Comparison of ENCODE assay signal across 26 cellular contexts in genomic region chrX:43631841-43632240, GRCh38.
"Had no signal": no experiment of that assay in that cellular context is flagged by ENCODE, and none has a peak within 500 bp of the region (broad histone marks: within the 10 kb centered on the region; RNA-seq: fewer than 3 reads in every experiment).

No MANE protein-coding gene starts in this region.

- DNase-seq: hippocampal formation; kidney; left colon; left lung; mesendoderm; mucosa of descending colon; naive thymus-derived CD4-positive, alpha-beta T cell; ovary; right lobe of liver; stimulated activated CD4-positive, alpha-beta T cell treated with anti-CD3 and anti-CD28 coated beads, Interleukin-12 subunit alpha, Interleukin-12 subunit beta, amount 100 ng/mL, for 4 hours; stimulated activated CD4-positive, alpha-beta T cell treated with anti-CD3 and anti-CD28 coated beads, Interleukin-15, amount 100 ng/mL, for 24 hours; stimulated activated CD4-positive, alpha-beta T cell treated with anti-CD3 and anti-CD28 coated beads, Interleukin-2, amount 100 ng/mL, for 24 hours; stimulated activated CD4-positive, alpha-beta T cell treated with anti-CD3 and anti-CD28 coated beads, Interleukin-4, amount 100 ng/mL, for 1 hour; stimulated activated naive B cell treated with anti-CD40 and anti-IgM and Interleukin-4, amounts not matched to agents 10 μg/mL and 1 μg/mL and 100 μg/mL, for 72 hours; stimulated activated naive CD8-positive, alpha-beta T cell treated with anti-CD3 and anti-CD28 coated beads, Interleukin-15, Interleukin-2, amounts not matched to agents 100 U/mL and 50 U/mL, for 24 hours; stomach; testis; thyroid gland; transverse colon; upper lobe of right lung had no signal

- H3K27ac ChIP-seq: left lung, ovary, right atrium auricular region, right lobe of liver, skin epidermis, stomach, testis, thyroid gland, transverse colon, upper lobe of right lung had no signal

- H3K9me3 ChIP-seq: left lung, mucosa of descending colon, ovary, right atrium auricular region, right lobe of liver, stomach, testis, thyroid gland, transverse colon, upper lobe of right lung had no signal

- H3K27me3 Mint-ChIP-seq: naive thymus-derived CD4-positive, alpha-beta T cell; progenitor cell of endocrine pancreas had no signal

- H3K4me1 ChIP-seq: left lung, right atrium auricular region, right lobe of liver, stomach, testis, thyroid gland, transverse colon, upper lobe of right lung had no signal

- H3K27me3 ChIP-seq: left lung, ovary, right atrium auricular region, right lobe of liver, stomach, testis, thyroid gland, transverse colon, upper lobe of right lung had no signal

- H3K4me3 ChIP-seq: left lung, lung, mucosa of descending colon, ovary, right atrium auricular region, right lobe of liver, skin epidermis, stomach, testis, thyroid gland, transverse colon, upper lobe of right lung had no signal

- ATAC-seq: left colon; left lung; mucosa of descending colon; naive thymus-derived CD4-positive, alpha-beta T cell; natural killer cell treated with Interleukin-12 subunit alpha and Interleukin-12 subunit beta and Interleukin-15 and Interleukin-18, amount 100 ng/mL, for 72 hours; right lobe of liver; stimulated activated naive B cell treated with anti-CD40 and anti-IgM and Interleukin-4, amounts not matched to agents 10 μg/mL and 1 μg/mL and 100 μg/mL, for 72 hours; stimulated activated naive CD8-positive, alpha-beta T cell treated with anti-CD3 and anti-CD28 coated beads, Interleukin-15, Interleukin-2, amounts not matched to agents 100 U/mL and 50 U/mL, for 24 hours; upper lobe of right lung had no signal

- H3K9me3 Mint-ChIP-seq: naive thymus-derived CD4-positive, alpha-beta T cell; natural killer cell treated with Interleukin-12 subunit alpha and Interleukin-12 subunit beta and Interleukin-15 and Interleukin-18, amount 100 ng/mL, for 72 hours; stimulated activated naive B cell treated with anti-CD40 and anti-IgM and Interleukin-4, amounts not matched to agents 10 μg/mL and 1 μg/mL and 100 μg/mL, for 72 hours had no signal

- H3K36me3 ChIP-seq: left lung, ovary, right atrium auricular region, right lobe of liver, stomach, thyroid gland, transverse colon, upper lobe of right lung had no signal

- H3K4me1 Mint-ChIP-seq: mesothelial cell of epicardium; naive thymus-derived CD4-positive, alpha-beta T cell had no signal

- H3K27ac Mint-ChIP-seq: mesothelial cell of epicardium; naive thymus-derived CD4-positive, alpha-beta T cell; natural killer cell treated with Interleukin-12 subunit alpha and Interleukin-12 subunit beta and Interleukin-15 and Interleukin-18, amount 100 ng/mL, for 72 hours; progenitor cell of endocrine pancreas; stimulated activated naive B cell treated with anti-CD40 and anti-IgM and Interleukin-4, amounts not matched to agents 10 μg/mL and 1 μg/mL and 100 μg/mL, for 72 hours had no signal

- H3K4me3 Mint-ChIP-seq: mesothelial cell of epicardium; naive thymus-derived CD4-positive, alpha-beta T cell; natural killer cell treated with Interleukin-12 subunit alpha and Interleukin-12 subunit beta and Interleukin-15 and Interleukin-18, amount 100 ng/mL, for 72 hours; stimulated activated naive B cell treated with anti-CD40 and anti-IgM and Interleukin-4, amounts not matched to agents 10 μg/mL and 1 μg/mL and 100 μg/mL, for 72 hours had no signal

- H3K36me3 Mint-ChIP-seq: mesothelial cell of epicardium; naive thymus-derived CD4-positive, alpha-beta T cell; natural killer cell treated with Interleukin-12 subunit alpha and Interleukin-12 subunit beta and Interleukin-15 and Interleukin-18, amount 100 ng/mL, for 72 hours; stimulated activated naive B cell treated with anti-CD40 and anti-IgM and Interleukin-4, amounts not matched to agents 10 μg/mL and 1 μg/mL and 100 μg/mL, for 72 hours had no signal
